Comparison of ENCODE assay signal across 12 cellular contexts in genomic region chr12:43914923-43915468, GRCh38.
DNase-seq lines count a peak whose midpoint lies in the region; ATAC-seq, FAIRE-seq and TF ChIP-seq lines count a peak whose summit lies in the region.
"Had no signal": no experiment of that assay in that cellular context is flagged by ENCODE, and none has a peak within 500 bp of the region (broad histone marks: within the 10 kb centered on the region; RNA-seq: fewer than 3 reads in every experiment).

No MANE protein-coding gene starts in this region.

- FAIRE-seq in D721Med (lab: Jason Lieb, UNC): no peak

- intact Hi-C loops in left colon (cut with DNase I, micrococcal nuclease): no loop called here
- intact Hi-C loops in activated CD4-positive, alpha-beta T cell treated with anti-CD3 and anti-CD28 coated beads for 36 hours (cut with DNase I, micrococcal nuclease): no loop called here

- CTCF ChIA-PET in activated CD4-positive, alpha-beta T cell treated with anti-CD3 and anti-CD28 coated beads for 36 hours (lab: Charles Lee): interaction anchor here (0.6 kb wide), 1 partner anchor 194 kb away, joined by 3 read pairs; no protein-coding TSS in a partner anchor

- POLR2A ChIA-PET in activated CD4-positive, alpha-beta T cell treated with anti-CD3 and anti-CD28 coated beads for 36 hours (lab: Charles Lee): no interaction called here

- no peaks in the 10 kb centered on the region for H3K36me3 Mint-ChIP-seq in activated CD4-positive, alpha-beta T cell treated with anti-CD3 and anti-CD28 coated beads for 36 hours (ENCODE audit: low read depth)

- H3K27me3 Mint-ChIP-seq in activated CD4-positive, alpha-beta T cell treated with anti-CD3 and anti-CD28 coated beads for 36 hours: no peaks in the 10 kb centered on the region
- H3K27me3 Mint-ChIP-seq: stimulated activated memory B cell treated with anti-CD40 and anti-IgM and Interleukin-4, amounts not matched to agents 10 μg/mL and 1 μg/mL and 100 μg/mL, for 72 hours had no signal

- no peak overlapping the region for H3K27ac Mint-ChIP-seq in activated CD4-positive, alpha-beta T cell treated with anti-CD3 and anti-CD28 coated beads for 36 hours
- H3K27ac Mint-ChIP-seq: stimulated activated memory B cell treated with anti-CD40 and anti-IgM and Interleukin-4, amounts not matched to agents 10 μg/mL and 1 μg/mL and 100 μg/mL, for 72 hours had no signal

- DNase-seq in D721Med (ENCODE audit: insufficient read length, low spot score) (no peak), H4 (ENCODE audit: low spot score) (peak; percentile 6), SW480 (ENCODE audit: low spot score) (peak; percentile 27), left colon (no peak), inferior parietal cortex (ENCODE audit: extremely low spot score) (no peak), ureter (ENCODE audit: low spot score) (no peak), RPMI8226 (no peak)
- DNase-seq in activated CD4-positive, alpha-beta T cell treated with anti-CD3 and anti-CD28 coated beads for 36 hours: no peak
- DNase-seq: cortex of kidney, GOT3, SHP77 had no signal

- TF ChIP-seq CTCF in D721Med (IDR thresholded peaks at IDR 0.05; ENCODE audit: insufficient read depth, missing control alignments): peak; percentile 27

- ATAC-seq in left colon: peak; percentile 27
- no peak for ATAC-seq in activated CD4-positive, alpha-beta T cell treated with anti-CD3 and anti-CD28 coated beads for 36 hours
- ATAC-seq: stimulated activated memory B cell treated with anti-CD40 and anti-IgM and Interleukin-4, amounts not matched to agents 10 μg/mL and 1 μg/mL and 100 μg/mL, for 72 hours had no signal

- no peaks in the 10 kb centered on the region for H3K4me1 Mint-ChIP-seq in activated CD4-positive, alpha-beta T cell treated with anti-CD3 and anti-CD28 coated beads for 36 hours
- H3K4me1 Mint-ChIP-seq: stimulated activated memory B cell treated with anti-CD40 and anti-IgM and Interleukin-4, amounts not matched to agents 10 μg/mL and 1 μg/mL and 100 μg/mL, for 72 hours had no signal

- no peak overlapping the region for H3K4me3 Mint-ChIP-seq in activated CD4-positive, alpha-beta T cell treated with anti-CD3 and anti-CD28 coated beads for 36 hours
- H3K4me3 Mint-ChIP-seq: stimulated activated memory B cell treated with anti-CD40 and anti-IgM and Interleukin-4, amounts not matched to agents 10 μg/mL and 1 μg/mL and 100 μg/mL, for 72 hours had no signal

- H3K9me3 Mint-ChIP-seq in activated CD4-positive, alpha-beta T cell treated with anti-CD3 and anti-CD28 coated beads for 36 hours (ENCODE audit: low read depth): no peaks in the 10 kb centered on the region
- H3K9me3 Mint-ChIP-seq: stimulated activated memory B cell treated with anti-CD40 and anti-IgM and Interleukin-4, amounts not matched to agents 10 μg/mL and 1 μg/mL and 100 μg/mL, for 72 hours had no signal

Comparison
In these comparisons a context has a peak if more than half of its experiments do, and no peak if none do; other contexts are left out.
1. DNase-seq: peak in H4 (single experiment) and SW480 (single experiment); none in D721Med (single experiment), left colon (0 of 2), inferior parietal cortex (single experiment), activated CD4-positive, alpha-beta T cell treated with anti-CD3 and anti-CD28 coated beads for 36 hours (single experiment), ureter (single experiment) and RPMI8226 (single experiment).